19 cellular contexts compared by ENCODE assay signal in genomic region chr4:11286533-11286932, GRCh38.
DNase-seq lines count a peak whose midpoint lies in the region; ATAC-seq and TF ChIP-seq lines count a peak whose summit lies in the region.
"Had no signal": no experiment of that assay in that cellular context is flagged by ENCODE, and none has a peak within 500 bp of the region (broad histone marks: within the 10 kb centered on the region; RNA-seq: fewer than 3 reads in every experiment).

No MANE protein-coding gene starts in this region.

- peak; percentile 4 for DNase-seq in GM12864 (ENCODE audit: low read depth)
- no peak for DNase-seq in activated T-cell treated with anti-CD3 and anti-CD28 coated beads, Interleukin-2, amount 50 U/mL, for 1 hour
- no peak for DNase-seq in NOMO-1 (lab: John Stamatoyannopoulos, UW; ENCODE audit: unreplicated experiment in 2 of 2)
- DNase-seq in NCI-H2107 (lab: John Stamatoyannopoulos, UW), result no peak
- DNase-seq: activated CD8-positive, alpha-beta memory T cell treated with anti-CD3 and anti-CD28 coated beads, Interleukin-2, amount 50 U/mL, for 48 hours; COR-L47; glutamatergic neuron; IMR-90; kidney glomerular epithelial cell; NCI-H1417 treated with DMSO at 0.1 percent for 48 hours; NCI-H510A; PC-9; transverse colon had no signal

- TF ChIP-seq CTCF in GM12864 (IDR thresholded peaks at IDR 0.05; ENCODE audit: low read depth, low read length, missing control alignments), result no peak

- no peak overlapping the region for H3K4me3 ChIP-seq in GM12864 (ENCODE audit: low read depth, low read length)
- H3K4me3 ChIP-seq: PC-9, prostate gland, transverse colon had no signal

- ATAC-seq in GM19395 (IDR thresholded peaks at IDR 0.05; ENCODE audit: unreplicated experiment) (peak; percentile 84), HG02763 (IDR thresholded peaks at IDR 0.05; ENCODE audit: unreplicated experiment) (peak; percentile 65), HG03460 (IDR thresholded peaks at IDR 0.05; ENCODE audit: unreplicated experiment) (peak; percentile 78), HG02588 (IDR thresholded peaks at IDR 0.05; ENCODE audit: unreplicated experiment) (no peak)
- ATAC-seq: WTC11 had no signal
